In genomic region chr12:113719911-113720591, GRCh38 we compare ENCODE assay signal across 27 cellular contexts.
"Had no signal": no experiment of that assay in that cellular context is flagged by ENCODE, and none has a peak within 500 bp of the region (broad histone marks: within the 10 kb centered on the region; RNA-seq: fewer than 3 reads in every experiment).

No MANE protein-coding gene starts in this region.

- DNase-seq: dermis blood vessel endothelial cell; effector memory CD4-positive, alpha-beta T cell; erythroblast; esophagus squamous epithelium; foreskin melanocyte; hypothalamus; immature natural killer cell; left ventricle myocardium superior; lower lobe of right lung; naive B cell; nucleus accumbens; psoas muscle; right cardiac atrium; spleen; stimulated activated CD4-positive, alpha-beta T cell treated with anti-CD3 and anti-CD28 coated beads, Interleukin-4, amount 100 ng/mL, for 4 hours; stimulated activated naive CD8-positive, alpha-beta T cell treated with anti-CD3 and anti-CD28 coated beads, Interleukin-15, Interleukin-2, amounts not matched to agents 100 U/mL and 50 U/mL, for 24 hours; substantia nigra; testis; tibial artery had no signal

- H3K27ac Mint-ChIP-seq: immature natural killer cell; natural killer cell treated with Interleukin-12 subunit alpha and Interleukin-12 subunit beta and Interleukin-15 and Interleukin-18, amount 100 ng/mL, for 72 hours; stimulated activated memory B cell treated with anti-CD40 and anti-IgM and Interleukin-4, amounts not matched to agents 10 μg/mL and 1 μg/mL and 100 μg/mL, for 72 hours; type B pancreatic cell had no signal

- H3K9me3 ChIP-seq: esophagus squamous epithelium, lower lobe of right lung, psoas muscle, testis, tibial artery had no signal

- H3K9me3 Mint-ChIP-seq: immature natural killer cell; natural killer cell treated with Interleukin-12 subunit alpha and Interleukin-12 subunit beta and Interleukin-15 and Interleukin-18, amount 100 ng/mL, for 72 hours; neural crest cell; type B pancreatic cell had no signal

- H3K27ac ChIP-seq: coronary artery, esophagus squamous epithelium, lower lobe of right lung, psoas muscle, skin epidermis, spleen, testis, tibial artery had no signal

- H3K4me3 Mint-ChIP-seq: immature natural killer cell; naive B cell; natural killer cell treated with Interleukin-12 subunit alpha and Interleukin-12 subunit beta and Interleukin-15 and Interleukin-18, amount 100 ng/mL, for 72 hours; neural crest cell; stimulated activated memory B cell treated with anti-CD40 and anti-IgM and Interleukin-4, amounts not matched to agents 10 μg/mL and 1 μg/mL and 100 μg/mL, for 72 hours; type B pancreatic cell had no signal

- FAIRE-seq: endometrium, keratinocyte had no signal

- H3K36me3 Mint-ChIP-seq: immature natural killer cell; naive B cell; natural killer cell treated with Interleukin-12 subunit alpha and Interleukin-12 subunit beta and Interleukin-15 and Interleukin-18, amount 100 ng/mL, for 72 hours; stimulated activated memory B cell treated with anti-CD40 and anti-IgM and Interleukin-4, amounts not matched to agents 10 μg/mL and 1 μg/mL and 100 μg/mL, for 72 hours; type B pancreatic cell had no signal

- ATAC-seq: left ventricle myocardium superior; natural killer cell treated with Interleukin-12 subunit alpha and Interleukin-12 subunit beta and Interleukin-15 and Interleukin-18, amount 100 ng/mL, for 72 hours; psoas muscle; right cardiac atrium; stimulated activated naive CD8-positive, alpha-beta T cell treated with anti-CD3 and anti-CD28 coated beads, Interleukin-15, Interleukin-2, amounts not matched to agents 100 U/mL and 50 U/mL, for 24 hours had no signal

- H3K4me3 ChIP-seq: coronary artery, esophagus squamous epithelium, lower lobe of right lung, psoas muscle, skin epidermis, spleen, testis, tibial artery had no signal

- H3K4me1 Mint-ChIP-seq: immature natural killer cell; naive B cell; neural crest cell; stimulated activated memory B cell treated with anti-CD40 and anti-IgM and Interleukin-4, amounts not matched to agents 10 μg/mL and 1 μg/mL and 100 μg/mL, for 72 hours had no signal

- H3K4me1 ChIP-seq: esophagus squamous epithelium, lower lobe of right lung, psoas muscle, spleen, tibial artery had no signal

- H3K36me3 ChIP-seq: esophagus squamous epithelium, lower lobe of right lung, spleen, tibial artery had no signal
